Comparison of ENCODE assay signal across 9 cellular contexts in the genomic region with DNA sequence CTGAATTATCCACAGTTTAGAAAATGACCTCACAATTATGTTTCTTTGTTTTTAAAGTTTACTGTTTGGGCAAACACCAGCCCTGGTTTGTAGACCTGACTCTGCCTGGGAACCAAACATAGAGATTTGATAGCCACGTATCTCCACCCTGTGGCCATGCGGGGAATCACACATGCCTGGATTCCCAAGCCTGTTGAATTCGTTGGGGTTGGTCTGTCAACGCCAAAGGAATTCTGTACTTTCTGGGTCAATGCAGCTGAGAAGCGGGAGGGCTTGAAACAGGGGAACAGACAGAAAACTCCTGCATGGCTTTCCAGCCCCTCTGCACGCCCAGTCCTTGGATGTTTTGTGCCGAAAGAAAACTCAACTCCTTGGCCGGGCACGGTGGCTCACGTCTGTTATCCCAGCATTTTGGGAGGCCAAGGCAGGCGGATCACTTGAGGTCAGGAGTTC. TPM values are rescaled to one million over a fixed set of nuclear protein-coding genes. Genes with fewer than 3 reads are reported as not detected.
DNase-seq lines count a peak whose midpoint lies in the region; ATAC-seq, FAIRE-seq and TF ChIP-seq lines count a peak whose summit lies in the region.
"Had no signal": no experiment of that assay in that cellular context is flagged by ENCODE, and none has a peak within 500 bp of the region (broad histone marks: within the 10 kb centered on the region; RNA-seq: fewer than 3 reads in every experiment).

No MANE protein-coding gene starts in this region.

- H3K36me3 ChIP-seq in CD4-positive, alpha-beta memory T cell (ENCODE audit: insufficient read depth, low read length), result no peaks in the 10 kb centered on the region
- H3K36me3 ChIP-seq in mesenchymal stem cell (ENCODE audit: control insufficient read depth in 1 of 2, insufficient read depth in 2 of 2, low read depth in 1 of 2, low read length in 2 of 2), result no peaks in the 10 kb centered on the region

- no peaks in the 10 kb centered on the region for H3K9me3 ChIP-seq in CD4-positive, alpha-beta memory T cell (ENCODE audit: control insufficient read depth in 1 of 2, low read length in 2 of 2)
- no peaks in the 10 kb centered on the region for H3K9me3 ChIP-seq in mesenchymal stem cell (ENCODE audit: control insufficient read depth, low read length)

- no peak overlapping the region for H3K4me3 Mint-ChIP-seq in CD4-positive, alpha-beta memory T cell
- H3K4me3 Mint-ChIP-seq: IgD-negative memory B cell had no signal

- H3K27ac ChIP-seq in CD4-positive, alpha-beta memory T cell (ENCODE audit: low read depth, low read length), result no peak overlapping the region
- no peak overlapping the region for H3K27ac ChIP-seq in mesenchymal stem cell (ENCODE audit: low read length, poor library complexity, severe bottlenecking)

- no peak for ATAC-seq in GM21515 (IDR thresholded peaks at IDR 0.05; ENCODE audit: unreplicated experiment)

- WGBS in mesenchymal stem cell, result 44% methylated on average over 10 of the region's 11 CpGs

- peaks cover 0 to 2% of the 10 kb centered on the region in 2 donors for H3K27me3 Mint-ChIP-seq in CD4-positive, alpha-beta memory T cell

- POLR2A ChIA-PET in CD4-positive, alpha-beta memory T cell (lab: Charles Lee; ENCODE audit: partially characterized antibody), result interaction anchor here (1.0 to 1.3 kb wide), 2 partner anchors 37 to 39 kb away, joined by 3 read pairs; no protein-coding TSS in a partner anchor
- POLR2A ChIA-PET in HEK293T (lab: Yijun Ruan, JAX), result no interaction called here

- CTCF ChIA-PET in CD4-positive, alpha-beta memory T cell (lab: Charles Lee; ENCODE audit: partially characterized antibody), result interaction anchor here (1.0 to 6.3 kb wide), 6 partner anchors 14 to 125 kb away, joined by 3 to 105 read pairs (median 16); a partner anchor contains a TSS
- CTCF ChIA-PET in HEK293T (lab: Yijun Ruan, JAX), result interaction anchor here (0.7 to 1.3 kb wide), 4 partner anchors 110 to 140 kb away, joined by 3 to 4 read pairs (median 4); no protein-coding TSS in a partner anchor

- no peak overlapping the region for H4K91ac ChIP-seq in mesenchymal stem cell (ENCODE audit: low read length)

- peaks cover 9 to 18% (median 12%) of the 10 kb centered on the region in 4 donors for H3K4me1 Mint-ChIP-seq in CD4-positive, alpha-beta memory T cell

- H2BK120ac ChIP-seq in mesenchymal stem cell (ENCODE audit: low read depth, low read length), result no peak overlapping the region

- H3K14ac ChIP-seq in mesenchymal stem cell (ENCODE audit: low read length in 2 of 2), result no peak overlapping the region

- peaks cover 5% of the 10 kb centered on the region for H3K4me1 ChIP-seq in CD4-positive, alpha-beta memory T cell (ENCODE audit: insufficient read depth, low read length)
- no peaks in the 10 kb centered on the region for H3K4me1 ChIP-seq in mesenchymal stem cell (ENCODE audit: control insufficient read depth, insufficient read depth, low read depth, low read length)

- peaks cover 6 to 10% of the 10 kb centered on the region in 2 donors for H3K36me3 Mint-ChIP-seq in CD4-positive, alpha-beta memory T cell

- H3K23ac ChIP-seq in mesenchymal stem cell (ENCODE audit: low read length in 2 of 2), result no peak overlapping the region

- H2AFZ ChIP-seq in mesenchymal stem cell (ENCODE audit: low read depth, low read length), result no peak overlapping the region

- intact Hi-C loops in CD4-positive, alpha-beta memory T cell (cut with micrococcal nuclease), result loop anchor here (1.0 kb wide), 4 partner anchors 39 to 192 kb away; no protein-coding TSS in a partner anchor

- peaks cover 0 to 6% (median 0%) of the 10 kb centered on the region in 8 donors for H3K9me3 Mint-ChIP-seq in CD4-positive, alpha-beta memory T cell
- H3K9me3 Mint-ChIP-seq: IgD-negative memory B cell had no signal

- H3K9ac ChIP-seq in mesenchymal stem cell (ENCODE audit: low read length), result no peak overlapping the region

- H2BK12ac ChIP-seq in mesenchymal stem cell (ENCODE audit: low read length in 2 of 2), result no peak overlapping the region

- H3K18ac ChIP-seq in mesenchymal stem cell (ENCODE audit: low read depth in 1 of 2, low read length in 2 of 2), result no peak overlapping the region

- H3K79me1 ChIP-seq in mesenchymal stem cell (replicated peaks; ENCODE audit: low read length, poor library complexity, severe bottlenecking), result no peaks in the 10 kb centered on the region

- H3K4me3 ChIP-seq in CD4-positive, alpha-beta memory T cell (ENCODE audit: low read length in 2 of 2), result no peak overlapping the region
- no peak overlapping the region for H3K4me3 ChIP-seq in mesenchymal stem cell (ENCODE audit: insufficient read depth in 1 of 2, low read depth in 1 of 2, low read length in 2 of 2)

- no peak overlapping the region for H3K4me2 ChIP-seq in mesenchymal stem cell (ENCODE audit: low read length, poor library complexity, severe bottlenecking)

- peak overlapping the region in 3 of 7 donors; percentile 12 to 70 (median 43) for H3K27ac Mint-ChIP-seq in CD4-positive, alpha-beta memory T cell
- H3K27ac Mint-ChIP-seq: IgD-negative memory B cell had no signal

- peak; percentile 89 for FAIRE-seq in endometrium (lab: Jason Lieb, UNC)

- no peak overlapping the region for H3K4ac ChIP-seq in mesenchymal stem cell (ENCODE audit: low read depth in 1 of 2, low read length in 2 of 2)

- no peak overlapping the region for H2BK15ac ChIP-seq in mesenchymal stem cell (ENCODE audit: low read depth, poor library complexity, severe bottlenecking)

- no peak overlapping the region for H2BK5ac ChIP-seq in mesenchymal stem cell (ENCODE audit: low read depth, low read length, poor library complexity, severe bottlenecking)

- H3K27me3 ChIP-seq in CD4-positive, alpha-beta memory T cell (ENCODE audit: insufficient read depth, low read length), result no peaks in the 10 kb centered on the region
- peaks cover 4 to 17% of the 10 kb centered on the region in 2 experiments for H3K27me3 ChIP-seq in mesenchymal stem cell (ENCODE audit: control insufficient read depth in 1 of 2, insufficient read depth in 1 of 2, low read length in 2 of 2)

- DNase-seq in CD4-positive, alpha-beta memory T cell, result peak; percentile 58 to 71 (median 65)
- peak; percentile 80 for DNase-seq in HEK293T (ENCODE audit: extremely low spot score)
- peak; percentile 29 for DNase-seq in NCI-H82 treated with DMSO at 0.1 percent for 48 hours (lab: John Stamatoyannopoulos, UW; ENCODE audit: unreplicated experiment)
- peak; percentile 27 to 50 for DNase-seq in activated CD8-positive, alpha-beta memory T cell treated with anti-CD3 and anti-CD28 coated beads for 1 hour (ENCODE audit: extremely low read depth in 1 of 2, low read depth in 1 of 2)
- peak; percentile 50 for DNase-seq in mesenchymal stem cell
- peak; percentile 80 for DNase-seq in stimulated activated CD8-positive, alpha-beta memory T cell treated with anti-CD3 and anti-CD28 coated beads, Interleukin-4, amount 100 ng/mL, for 48 hours

- no peak overlapping the region for H2AK5ac ChIP-seq in mesenchymal stem cell (ENCODE audit: low read length, severe bottlenecking)

- no peak overlapping the region for H4K8ac ChIP-seq in mesenchymal stem cell (ENCODE audit: low read length)

TF ChIP-seq in HEK293T, 16 proteins besides CTCF, POLR2A, EP300 and RAD21:
- TF ChIP-seq FOXA1 (IDR thresholded peaks at IDR 0.05) (no peak), ELF4 (IDR thresholded peaks at IDR 0.05) (no peak), FOXM1 (IDR thresholded peaks at IDR 0.05; ENCODE audit: borderline replicate concordance) (no peak), NFRKB (IDR thresholded peaks at IDR 0.05) (no peak), L3MBTL2 (conservative IDR thresholded peaks at IDR 0.05) (no peak), ZNF384 (IDR thresholded peaks at IDR 0.05) (no peak), SP1 (IDR thresholded peaks at IDR 0.05) (no peak), SUZ12 (IDR thresholded peaks at IDR 0.05) (no peak), CTBP1 (IDR thresholded peaks at IDR 0.05; ENCODE audit: borderline replicate concordance) (no peak), FOXK2 (IDR thresholded peaks at IDR 0.05) (no peak), LEF1 (IDR thresholded peaks at IDR 0.05; ENCODE audit: borderline replicate concordance) (no peak), BHLHE40 (IDR thresholded peaks at IDR 0.05; ENCODE audit: borderline replicate concordance) (no peak), HDGF (IDR thresholded peaks at IDR 0.05; ENCODE audit: borderline replicate concordance) (no peak), TARDBP (IDR thresholded peaks at IDR 0.05) (no peak)
- TF ChIP-seq, protein P1, sequence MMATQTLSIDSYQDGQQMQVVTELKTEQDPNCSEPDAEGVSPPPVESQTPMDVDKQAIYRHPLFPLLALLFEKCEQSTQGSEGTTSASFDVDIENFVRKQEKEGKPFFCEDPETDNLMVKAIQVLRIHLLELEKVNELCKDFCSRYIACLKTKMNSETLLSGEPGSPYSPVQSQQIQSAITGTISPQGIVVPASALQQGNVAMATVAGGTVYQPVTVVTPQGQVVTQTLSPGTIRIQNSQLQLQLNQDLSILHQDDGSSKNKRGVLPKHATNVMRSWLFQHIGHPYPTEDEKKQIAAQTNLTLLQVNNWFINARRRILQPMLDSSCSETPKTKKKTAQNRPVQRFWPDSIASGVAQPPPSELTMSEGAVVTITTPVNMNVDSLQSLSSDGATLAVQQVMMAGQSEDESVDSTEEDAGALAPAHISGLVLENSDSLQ (IDR thresholded peaks at IDR 0.05), result no peak

RNA-seq across cellular contexts. Expression of a gene that starts 27.0 kb away (rescaled TPM):
- 10 to 100 TPM; 27.6 to 28.8 TPM for total RNA-seq in CD4-positive, alpha-beta memory T cell
- 10 to 100 TPM; 38.7 to 51.4 TPM for polyA plus RNA-seq in CD4-positive, alpha-beta memory T cell
- not detected for polyA plus RNA-seq in mesenchymal stem cell (2013, experiment 1 of 2)
- not detected for polyA plus RNA-seq in mesenchymal stem cell (2013, experiment 2 of 2)

RNA-seq across cellular contexts. Expression of a gene that starts 37.9 kb away (rescaled TPM):
- under 1 TPM; 0.17 to 0.19 TPM for total RNA-seq in CD4-positive, alpha-beta memory T cell
- not detected for polyA plus RNA-seq in CD4-positive, alpha-beta memory T cell
- not detected for polyA plus RNA-seq in mesenchymal stem cell (2013, experiment 1 of 2)
- polyA plus RNA-seq in mesenchymal stem cell (2013, experiment 2 of 2), result not detected
- polyA plus RNA-seq: IgD-negative memory B cell had no signal

RNA-seq across cellular contexts. Expression of a gene that starts 52.5 kb away (rescaled TPM):
- not detected for total RNA-seq in CD4-positive, alpha-beta memory T cell
- not detected for polyA plus RNA-seq in CD4-positive, alpha-beta memory T cell
- not detected for polyA plus RNA-seq in mesenchymal stem cell (2013, experiment 1 of 2)
- polyA plus RNA-seq in mesenchymal stem cell (2013, experiment 2 of 2), result not detected

Comparison
In these comparisons a context has a peak if more than half of its experiments do, and no peak if none do; other contexts are left out.
1. DNase-seq: peak in every context shown above with its lines; median percentile 80 in HEK293T; 80 in stimulated activated CD8-positive, alpha-beta memory T cell treated with anti-CD3 and anti-CD28 coated beads, Interleukin-4, amount 100 ng/mL, for 48 hours; 65 in CD4-positive, alpha-beta memory T cell; 50 in mesenchymal stem cell; 38 in activated CD8-positive, alpha-beta memory T cell treated with anti-CD3 and anti-CD28 coated beads for 1 hour; 29 in NCI-H82 treated with DMSO at 0.1 percent for 48 hours.